ENCODE assay signal across 8 cellular contexts in the genomic region with DNA sequence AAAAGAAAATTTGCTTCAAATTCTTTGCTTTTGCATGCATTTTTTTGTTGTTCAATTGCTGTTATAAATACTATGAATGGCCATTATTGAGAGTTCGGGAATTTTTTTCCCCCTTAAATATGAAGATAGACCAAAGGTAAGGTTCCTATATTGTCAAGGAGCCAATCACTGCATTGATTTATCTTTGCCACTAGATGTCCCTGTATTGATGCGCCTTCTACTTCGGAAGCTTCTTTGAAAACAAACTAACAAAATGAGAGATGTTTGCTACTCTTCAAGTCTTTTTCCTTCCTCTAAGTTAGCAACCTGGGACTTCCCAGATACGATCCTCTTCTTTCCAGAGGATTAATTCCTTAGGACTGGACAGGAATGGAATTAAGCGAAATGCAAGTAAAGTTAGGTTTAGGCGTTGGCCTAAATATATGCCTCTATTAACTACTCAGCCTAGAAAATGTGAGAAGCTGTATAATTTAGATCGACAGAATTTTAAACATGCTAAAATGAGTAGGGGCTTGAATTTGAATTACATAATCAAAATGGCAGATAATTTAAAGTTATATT.
A peak's percentile ranks its signal among the peaks of the same experiment; 100 is the strongest.
DNase-seq lines count a peak whose midpoint lies in the region; ATAC-seq, FAIRE-seq and TF ChIP-seq lines count a peak whose summit lies in the region.

No MANE protein-coding gene starts in this region.

- no peak overlapping the region for H2BK15ac ChIP-seq in mesendoderm (replicated peaks; ENCODE audit: low read depth)

- no peak overlapping the region for H2AK5ac ChIP-seq in mesendoderm (ENCODE audit: low read length)

- H3K4me1 Mint-ChIP-seq in effector memory CD8-positive, alpha-beta T cell (ENCODE audit: low read depth in 2 of 2) = no peaks in the 10 kb centered on the region

- H3K79me2 ChIP-seq in mesendoderm (ENCODE audit: control insufficient read depth, insufficient read depth, low read length) = no peaks in the 10 kb centered on the region

- peaks cover 9% of the 10 kb centered on the region; the same call in 2 of the 3 replicates for H3K9me3 ChIP-seq in A549

- CTCF ChIA-PET in A549 (lab: Yijun Ruan, JAX) = interaction anchor here (0.7 to 1.3 kb wide), 5 partner anchors 9 to 867 kb away, joined by 3 read pairs; no protein-coding TSS in a partner anchor

- no peak overlapping the region for H3K4me3 Mint-ChIP-seq in effector memory CD8-positive, alpha-beta T cell

- DNase-seq in A549 (ENCODE audit: low read depth in 1 of 2, low spot score in 1 of 2) (peak in 1 of 2 experiments; percentile 52), NCI-H2029 treated with DMSO at 0.1 percent for 48 hours (lab: John Stamatoyannopoulos, UW) (peak; percentile 53), mesendoderm (peak; percentile 45), T-helper 9 cell (no peak)
- DNase-seq in central memory CD4-positive, alpha-beta T cell = peak; percentile 3
- no peak for DNase-seq in effector memory CD8-positive, alpha-beta T cell

- H3K56ac ChIP-seq in mesendoderm (ENCODE audit: low read length) = no peak overlapping the region

- no peak for TF ChIP-seq EP300 in A549 (IDR thresholded peaks at IDR 0.05)

- H3K4me3 ChIP-seq in A549 = no peak overlapping the region
- H3K4me3 ChIP-seq in mesendoderm (ENCODE audit: low read length) = no peak overlapping the region

- H3K27me3 ChIP-seq in mesendoderm (ENCODE audit: insufficient read depth, low read length, poor library complexity) = no peaks in the 10 kb centered on the region

- H3K4me1 ChIP-seq in A549 (peaks cover 11% of the 10 kb centered on the region; the same call in 2 of the 3 replicates), mesendoderm (ENCODE audit: control insufficient read depth, low read depth, low read length) (no peaks in the 10 kb centered on the region)

- H3K9ac ChIP-seq in mesendoderm (ENCODE audit: low read length) = no peak overlapping the region

- no peak overlapping the region for H3K4ac ChIP-seq in mesendoderm (ENCODE audit: low read depth, low read length)

- peak overlapping the region in 1 of 2 experiments; percentile 58; a peak in 2 of 6 replicates for H3K27ac ChIP-seq in A549
- no peak overlapping the region for H3K27ac ChIP-seq in mesendoderm (ENCODE audit: low read depth, low read length)

- H3K23ac ChIP-seq in mesendoderm (ENCODE audit: low read length) = no peak overlapping the region

- H2BK5ac ChIP-seq in mesendoderm (ENCODE audit: low read length) = no peak overlapping the region

- 37% methylated on average over 7 of the region's 7 CpGs for WGBS in A549 (ENCODE audit: missing lambda C conversion rate)
- WGBS in mesendoderm (ENCODE audit: extremely low coverage, insufficient coverage, low lambda C conversion rate) = no CpG with 5 or more reads among the region's 7 CpGs

- H3K4me2 ChIP-seq in A549 (no peak overlapping the region), mesendoderm (ENCODE audit: low read length) (no peak overlapping the region)

- FAIRE-seq in A549 (lab: Jason Lieb, UNC) = peak; percentile 68

- H3K36me3 ChIP-seq in mesendoderm (ENCODE audit: control insufficient read depth, insufficient read depth, low read length) = no peaks in the 10 kb centered on the region

- peak; percentile 77 to 84 for TF ChIP-seq RAD21 in A549 (conservative IDR thresholded peaks at IDR 0.05 in 1 of 2, IDR thresholded peaks at IDR 0.05 in 1 of 2)

- H3K79me1 ChIP-seq in mesendoderm (ENCODE audit: low read length) = no peaks in the 10 kb centered on the region

- no peak overlapping the region for H4K8ac ChIP-seq in mesendoderm (ENCODE audit: low read depth, low read length)

- no peak overlapping the region for H2BK120ac ChIP-seq in mesendoderm (ENCODE audit: low read depth, low read length)

- TF ChIP-seq POLR2A in A549 (IDR thresholded peaks at IDR 0.05; ENCODE audit: low read length) = no peak

- no peak overlapping the region for H3K18ac ChIP-seq in mesendoderm (ENCODE audit: low read length)

- H4K5ac ChIP-seq in mesendoderm (ENCODE audit: low read length) = no peak overlapping the region

- ATAC-seq in A549 (peak in 1 of 2 experiments; percentile 65; a peak in 3 of 6 replicates), GM18511 (IDR thresholded peaks at IDR 0.05; ENCODE audit: unreplicated experiment) (peak; percentile 56), GM19467 (IDR thresholded peaks at IDR 0.05; ENCODE audit: unreplicated experiment) (no peak)
- no peak for ATAC-seq in effector memory CD8-positive, alpha-beta T cell (replicated peaks)

- peaks cover 0 to 3% of the 10 kb centered on the region in 2 donors for H3K9me3 Mint-ChIP-seq in effector memory CD8-positive, alpha-beta T cell

- H3K36me3 Mint-ChIP-seq in effector memory CD8-positive, alpha-beta T cell (ENCODE audit: insufficient read depth) = no peaks in the 10 kb centered on the region

- POLR2A ChIA-PET in A549 (lab: Yijun Ruan, JAX) = no interaction called here

- peaks cover 6 to 11% of the 10 kb centered on the region in 2 donors for H3K27me3 Mint-ChIP-seq in effector memory CD8-positive, alpha-beta T cell

- peak; percentile 78 for TF ChIP-seq CTCF in A549 (IDR thresholded peaks at IDR 0.05)

- no peak overlapping the region for H3K27ac Mint-ChIP-seq in effector memory CD8-positive, alpha-beta T cell

TF ChIP-seq in A549, 52 proteins besides CTCF, POLR2A, EP300 and RAD21:
- TF ChIP-seq, protein P1, sequence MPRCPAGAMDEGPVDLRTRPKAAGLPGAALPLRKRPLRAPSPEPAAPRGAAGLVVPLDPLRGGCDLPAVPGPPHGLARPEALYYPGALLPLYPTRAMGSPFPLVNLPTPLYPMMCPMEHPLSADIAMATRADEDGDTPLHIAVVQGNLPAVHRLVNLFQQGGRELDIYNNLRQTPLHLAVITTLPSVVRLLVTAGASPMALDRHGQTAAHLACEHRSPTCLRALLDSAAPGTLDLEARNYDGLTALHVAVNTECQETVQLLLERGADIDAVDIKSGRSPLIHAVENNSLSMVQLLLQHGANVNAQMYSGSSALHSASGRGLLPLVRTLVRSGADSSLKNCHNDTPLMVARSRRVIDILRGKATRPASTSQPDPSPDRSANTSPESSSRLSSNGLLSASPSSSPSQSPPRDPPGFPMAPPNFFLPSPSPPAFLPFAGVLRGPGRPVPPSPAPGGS (IDR thresholded peaks at IDR 0.05) = no peak
- peak; percentile 78 for TF ChIP-seq SMC3 (IDR thresholded peaks at IDR 0.05)

Comparison
In these comparisons a context has a peak if more than half of its experiments do, and no peak if none do; other contexts are left out.
1. DNase-seq: peak in NCI-H2029 treated with DMSO at 0.1 percent for 48 hours (single experiment), central memory CD4-positive, alpha-beta T cell (single experiment) and mesendoderm (single experiment); none in T-helper 9 cell (single experiment) and effector memory CD8-positive, alpha-beta T cell (0 of 3).